ENCODE assay signal across 12 cellular contexts in genomic region chr6:55825402-55826051, GRCh38. TPM values are rescaled to one million over a fixed set of nuclear protein-coding genes. Genes with fewer than 3 reads are reported as not detected.
DNase-seq lines count a peak whose midpoint lies in the region; ATAC-seq, FAIRE-seq and TF ChIP-seq lines count a peak whose summit lies in the region.
"Had no signal": no experiment of that assay in that cellular context is flagged by ENCODE, and none has a peak within 500 bp of the region (broad histone marks: within the 10 kb centered on the region; RNA-seq: fewer than 3 reads in every experiment).

No MANE protein-coding gene starts in this region.

- H3K36me3 ChIP-seq in testis (ENCODE audit: low read depth, missing control alignments) = no peaks in the 10 kb centered on the region
- no peaks in the 10 kb centered on the region for H3K36me3 ChIP-seq in WERI-Rb-1
- H3K36me3 ChIP-seq: ascending aorta had no signal

- H3K27ac Mint-ChIP-seq in HFFc6 (no peak overlapping the region), brain (peak overlapping the region in 3 of 5 experiments; percentile 31 to 82 (median 72))
- H3K27ac Mint-ChIP-seq: activated CD8-positive, alpha-beta T cell treated with anti-CD3 and anti-CD28 coated beads for 36 hours had no signal

- no peaks in the 10 kb centered on the region for H3K9me3 Mint-ChIP-seq in HFFc6
- peaks cover 0 to 3% (median 0%) of the 10 kb centered on the region in 5 experiments for H3K9me3 Mint-ChIP-seq in brain
- H3K9me3 Mint-ChIP-seq: activated CD8-positive, alpha-beta T cell treated with anti-CD3 and anti-CD28 coated beads for 36 hours had no signal

- H3K9me3 ChIP-seq in testis = no peaks in the 10 kb centered on the region
- H3K9me3 ChIP-seq in WERI-Rb-1 (ENCODE audit: severe bottlenecking) = no peaks in the 10 kb centered on the region
- H3K9me3 ChIP-seq: ascending aorta had no signal

- TF ChIP-seq CTCF in HFFc6 (IDR thresholded peaks at IDR 0.05) = no peak
- no peak for TF ChIP-seq CTCF in brain (conservative IDR thresholded peaks at IDR 0.05)
- TF ChIP-seq CTCF in testis (IDR thresholded peaks at IDR 0.05) = no peak
- no peak for TF ChIP-seq CTCF in WERI-Rb-1 (IDR thresholded peaks at IDR 0.05; ENCODE audit: low read depth, low read length)

- no peak for ATAC-seq in HG03039 (IDR thresholded peaks at IDR 0.05; ENCODE audit: unreplicated experiment)
- ATAC-seq: activated CD8-positive, alpha-beta T cell treated with anti-CD3 and anti-CD28 coated beads for 36 hours had no signal

- peak; percentile 95 for FAIRE-seq in islet of Langerhans (lab: Jason Lieb, UNC)

- H3K27me3 Mint-ChIP-seq in HFFc6 (ENCODE audit: insufficient read depth) (no peaks in the 10 kb centered on the region; the same call in 1 of the 2 replicates), brain (no peaks in the 10 kb centered on the region)
- H3K27me3 Mint-ChIP-seq: activated CD8-positive, alpha-beta T cell treated with anti-CD3 and anti-CD28 coated beads for 36 hours had no signal

- H3K27me3 ChIP-seq in testis (no peaks in the 10 kb centered on the region), WERI-Rb-1 (ENCODE audit: insufficient read depth, low read depth, severe bottlenecking) (no peaks in the 10 kb centered on the region)
- H3K27me3 ChIP-seq: ascending aorta had no signal

- H3K27ac ChIP-seq in testis (no peak overlapping the region), WERI-Rb-1 (no peak overlapping the region)
- H3K27ac ChIP-seq: ascending aorta had no signal

- H3K4me1 Mint-ChIP-seq in HFFc6 (ENCODE audit: low read depth) (peaks cover 12% of the 10 kb centered on the region), brain (peaks cover 35% of the 10 kb centered on the region)

- no peaks in the 10 kb centered on the region for H3K4me1 ChIP-seq in testis
- H3K4me1 ChIP-seq: ascending aorta had no signal

- H3K4me3 ChIP-seq in testis (no peak overlapping the region), WERI-Rb-1 (ENCODE audit: low read depth, low read length) (no peak overlapping the region)
- H3K4me3 ChIP-seq: ascending aorta had no signal

- intact Hi-C loops in testis (cut with DNase I; ENCODE audit: low total_unique reads) = no loop called here

- H3K36me3 Mint-ChIP-seq in HFFc6 (ENCODE audit: low read depth) = no peaks in the 10 kb centered on the region
- H3K36me3 Mint-ChIP-seq in brain = no peaks in the 10 kb centered on the region

- DNase-seq in HFFc6 = peak; percentile 28
- DNase-seq in testis = peak; percentile 45
- DNase-seq in WERI-Rb-1 = no peak
- DNase-seq in NCI-H187 (lab: John Stamatoyannopoulos, UW) = no peak
- DNase-seq: activated CD8-positive, alpha-beta T cell treated with anti-CD3 and anti-CD28 coated beads for 36 hours; NCI-H1105 treated with DMSO at 0.1 percent for 48 hours; posterior cingulate gyrus; RPMI8226 had no signal

- H3K4me3 Mint-ChIP-seq in HFFc6 (no peak overlapping the region), brain (peak overlapping the region in 2 of 5 experiments; percentile 17 to 19)
- H3K4me3 Mint-ChIP-seq: activated CD8-positive, alpha-beta T cell treated with anti-CD3 and anti-CD28 coated beads for 36 hours had no signal

- no peak for TF ChIP-seq POLR2A in testis (IDR thresholded peaks at IDR 0.05)

RNA-seq across cellular contexts. Expression of gene BMP5, which starts 49.9 kb away (rescaled TPM):
- total RNA-seq in HFFc6 (2021; fragmentation: NEBNext Ultra II Directional; extraction: Animal tissue kit (Norgen Biotek cat#: 25700)) = not detected
- not detected for polyA plus RNA-seq in brain (ENCODE audit: insufficient read depth, low read depth, low replicate concordance)
- under 1 TPM in 1 of 2 donors, not detected in 1; 0.06 TPM for total RNA-seq in testis
- 0.12 TPM for polyA plus RNA-seq in testis (ENCODE audit: insufficient read depth, low read depth, low replicate concordance)
- total RNA-seq: activated CD8-positive, alpha-beta T cell treated with anti-CD3 and anti-CD28 coated beads for 36 hours; ascending aorta had no signal

Comparison
In these comparisons a context has a peak if more than half of its experiments do, and no peak if none do; other contexts are left out.
1. DNase-seq: peak in HFFc6 (single experiment) and testis (single experiment); none in WERI-Rb-1 (single experiment) and NCI-H187 (0 of 2).